ENCODE assay signal across 25 cellular contexts in the genomic region with DNA sequence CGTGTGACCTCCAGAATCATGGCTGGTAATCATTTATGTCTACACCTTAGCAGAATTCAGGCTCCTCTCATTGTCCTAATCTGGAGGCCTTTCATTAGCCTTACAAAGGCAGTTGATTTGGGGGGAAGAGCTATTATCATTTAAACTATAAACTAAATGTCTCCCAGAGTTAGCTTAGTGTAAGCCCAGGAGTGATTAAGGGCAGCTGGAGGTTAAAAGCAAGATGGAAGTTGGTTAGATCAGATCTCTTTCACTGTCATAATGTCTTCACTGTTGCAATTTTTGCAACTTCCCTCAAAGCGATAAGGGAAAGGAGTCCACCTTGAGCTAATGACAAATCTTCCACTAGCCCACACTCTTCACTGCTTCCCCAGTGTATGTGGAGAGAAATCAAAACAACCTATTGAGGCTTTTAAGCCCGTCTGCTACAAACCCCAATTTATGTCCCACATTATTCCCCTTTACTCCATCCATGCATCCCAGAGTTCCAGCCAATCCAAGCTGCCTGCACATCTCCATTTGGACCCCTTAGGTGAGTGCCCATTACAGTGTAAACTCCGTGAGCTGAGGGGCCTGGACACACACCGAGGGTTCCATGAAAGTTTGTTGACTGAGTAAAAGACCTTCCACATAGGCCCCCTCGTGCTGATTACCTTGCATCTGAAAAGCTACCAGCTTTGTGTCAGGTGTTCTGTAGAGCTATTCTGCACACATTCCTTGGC.
"Had no signal": no experiment of that assay in that cellular context is flagged by ENCODE, and none has a peak within 500 bp of the region (broad histone marks: within the 10 kb centered on the region; RNA-seq: fewer than 3 reads in every experiment).

No MANE protein-coding gene starts in this region.

- H3K27ac Mint-ChIP-seq: activated naive CD4-positive, alpha-beta T cell treated with anti-CD3 and anti-CD28 coated beads, Interleukin-2, amount 50 U/mL, for 72 hours; activated T-cell treated with anti-CD3 and anti-CD28 coated beads, Interleukin-2, amount 50 U/mL, for 24 hours; activated T-helper 17 cell treated with anti-CD3 and anti-CD28 coated beads, Interleukin-2, amount 50 U/mL, for 72 hours; brain; mesothelial cell of epicardium; natural killer cell; stimulated activated memory B cell treated with anti-CD40 and anti-IgM and Interleukin-4, amounts not matched to agents 10 μg/mL and 1 μg/mL and 100 μg/mL, for 72 hours; T-cell; T-helper 2 cell treated with Interferon-gamma antibody and Interleukin-4, amounts not matched to agents 5 μg/mL and 100 μg/mL, for 36 hours had no signal

- H3K4me1 Mint-ChIP-seq: activated T-helper 17 cell treated with anti-CD3 and anti-CD28 coated beads, Interleukin-2, amount 50 U/mL, for 72 hours; natural killer cell; stimulated activated memory B cell treated with anti-CD40 and anti-IgM and Interleukin-4, amounts not matched to agents 10 μg/mL and 1 μg/mL and 100 μg/mL, for 72 hours; T-cell had no signal

- H3K79me2 ChIP-seq: hepatocyte had no signal

- H3K4me2 ChIP-seq: hepatocyte had no signal

- H3K4me1 ChIP-seq: left ventricle myocardium inferior, prostate gland, right atrium auricular region, stomach, suprapubic skin, tibial nerve, uterus had no signal

- H3K4me3 ChIP-seq: hepatocyte, left ventricle myocardium inferior, prostate gland, right atrium auricular region, stomach, suprapubic skin, tibial nerve, uterus had no signal

- H3K36me3 Mint-ChIP-seq: activated naive CD4-positive, alpha-beta T cell treated with anti-CD3 and anti-CD28 coated beads, Interleukin-2, amount 50 U/mL, for 72 hours; brain; mesothelial cell of epicardium; natural killer cell; stimulated activated memory B cell treated with anti-CD40 and anti-IgM and Interleukin-4, amounts not matched to agents 10 μg/mL and 1 μg/mL and 100 μg/mL, for 72 hours; T-cell had no signal

- H3K9me3 Mint-ChIP-seq: activated naive CD4-positive, alpha-beta T cell treated with anti-CD3 and anti-CD28 coated beads, Interleukin-2, amount 50 U/mL, for 72 hours; activated T-cell treated with anti-CD3 and anti-CD28 coated beads, Interleukin-2, amount 50 U/mL, for 24 hours; brain; natural killer cell; T-helper 2 cell treated with Interferon-gamma antibody and Interleukin-4, amounts not matched to agents 5 μg/mL and 100 μg/mL, for 36 hours had no signal

- DNase-seq: activated T-cell treated with anti-CD3 and anti-CD28 coated beads, Interleukin-2, amount 50 U/mL, for 24 hours; aorta; central memory CD4-positive, alpha-beta T cell; dermis blood vessel endothelial cell; effector CD8-positive, alpha-beta T cell; foreskin melanocyte; left ventricle myocardium inferior; mammary epithelial cell; natural killer cell; stimulated activated CD4-positive, alpha-beta T cell treated with anti-CD3 and anti-CD28 coated beads, Interleukin-12 subunit alpha, Interleukin-12 subunit beta, amount 100 ng/mL, for 4 hours; stimulated activated CD4-positive, alpha-beta T cell treated with anti-CD3 and anti-CD28 coated beads, Interleukin-1b, Interleukin-23, amount 100 ng/mL, for 48 hours; stomach; T-cell; uterus had no signal

- H3K27me3 ChIP-seq: hepatocyte, right atrium auricular region, tibial nerve, uterus had no signal

- H3K9me3 ChIP-seq: left ventricle myocardium inferior, prostate gland, right atrium auricular region, stomach, suprapubic skin, tibial nerve, uterus had no signal

- H2AFZ ChIP-seq: hepatocyte had no signal

- H3K27ac ChIP-seq: hepatocyte, left ventricle myocardium inferior, prostate gland, right atrium auricular region, stomach, suprapubic skin, tibial nerve, uterus had no signal

- ATAC-seq: activated naive CD4-positive, alpha-beta T cell treated with anti-CD3 and anti-CD28 coated beads, Interleukin-2, amount 50 U/mL, for 72 hours; activated T-helper 17 cell treated with anti-CD3 and anti-CD28 coated beads, Interleukin-2, amount 50 U/mL, for 72 hours; stimulated activated memory B cell treated with anti-CD40 and anti-IgM and Interleukin-4, amounts not matched to agents 10 μg/mL and 1 μg/mL and 100 μg/mL, for 72 hours; T-cell had no signal

- H3K36me3 ChIP-seq: left ventricle myocardium inferior, prostate gland, right atrium auricular region, stomach, suprapubic skin, tibial nerve, uterus had no signal

- H3K4me3 Mint-ChIP-seq: activated T-cell treated with anti-CD3 and anti-CD28 coated beads, Interleukin-2, amount 50 U/mL, for 24 hours; activated T-helper 17 cell treated with anti-CD3 and anti-CD28 coated beads, Interleukin-2, amount 50 U/mL, for 72 hours; brain; mesothelial cell of epicardium; natural killer cell; stimulated activated memory B cell treated with anti-CD40 and anti-IgM and Interleukin-4, amounts not matched to agents 10 μg/mL and 1 μg/mL and 100 μg/mL, for 72 hours; T-cell; T-helper 2 cell treated with Interferon-gamma antibody and Interleukin-4, amounts not matched to agents 5 μg/mL and 100 μg/mL, for 36 hours had no signal
